In the genomic region with DNA sequence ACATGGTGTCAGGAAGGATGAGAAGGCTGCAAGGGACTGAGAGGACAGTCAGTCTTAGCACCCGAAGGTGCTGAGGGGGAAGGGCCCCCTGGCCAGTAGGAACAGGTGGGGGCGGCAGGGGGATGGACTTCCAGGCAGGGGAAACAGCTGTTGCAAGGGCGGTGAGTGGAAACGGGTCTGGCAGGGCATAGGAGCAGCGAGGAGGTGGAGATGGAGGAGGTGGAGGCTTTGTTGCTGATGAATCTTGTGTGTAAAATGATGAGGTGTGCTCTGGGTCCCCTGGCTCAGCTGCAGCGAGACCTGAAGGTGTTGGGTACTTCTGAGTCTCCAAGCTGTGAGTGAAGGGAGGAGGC, we compare ENCODE assay signal across 8 cellular contexts. TPM values are rescaled to one million over a fixed set of nuclear protein-coding genes. Genes with fewer than 3 reads are reported as not detected.
DNase-seq lines count a peak whose midpoint lies in the region; ATAC-seq and TF ChIP-seq lines count a peak whose summit lies in the region.

No MANE protein-coding gene starts in this region.

- CTCF ChIA-PET in activated CD8-positive, alpha-beta T cell treated with anti-CD3 and anti-CD28 coated beads, Interleukin-2, amount 10 ng/mL, durations not matched to agents 7 days and 5 days (lab: Charles Lee): interaction anchor here (0.7 to 1.5 kb wide), 2 partner anchors 18 to 46 kb away, joined by 3 to 4 read pairs; no protein-coding TSS in a partner anchor

- H3K27me3 Mint-ChIP-seq in activated CD8-positive, alpha-beta T cell treated with anti-CD3 and anti-CD28 coated beads, Interleukin-2, amount 10 ng/mL, durations not matched to agents 7 days and 5 days (ENCODE audit: low read depth): no peaks in the 10 kb centered on the region

- DNase-seq in DMS79 treated with DMSO at 0.1 percent for 48 hours (lab: John Stamatoyannopoulos, UW) (peak; percentile 3), DMS79 (lab: John Stamatoyannopoulos, UW) (no peak), iris pigment epithelial cell (ENCODE audit: low read depth) (peak; percentile 16), stomach (no peak), NCI-H345 treated with DMSO at 0.1 percent for 48 hours (lab: John Stamatoyannopoulos, UW; ENCODE audit: unreplicated experiment) (no peak), sciatic nerve (ENCODE audit: low spot score) (no peak)
- no peak for DNase-seq in activated CD8-positive, alpha-beta T cell treated with anti-CD3 and anti-CD28 coated beads, Interleukin-2, amount 10 ng/mL, durations not matched to agents 7 days and 5 days
- DNase-seq in effector CD4-positive, alpha-beta T cell: no peak

- H3K4me1 Mint-ChIP-seq in activated CD8-positive, alpha-beta T cell treated with anti-CD3 and anti-CD28 coated beads, Interleukin-2, amount 10 ng/mL, durations not matched to agents 7 days and 5 days (ENCODE audit: low read depth): peaks cover 40% of the 10 kb centered on the region

- no peaks in the 10 kb centered on the region for H3K9me3 Mint-ChIP-seq in activated CD8-positive, alpha-beta T cell treated with anti-CD3 and anti-CD28 coated beads, Interleukin-2, amount 10 ng/mL, durations not matched to agents 7 days and 5 days (ENCODE audit: insufficient read depth)

- WGBS in stomach, 5 donors: 7 to 27% (median 17%) methylated on average over 6 of the region's 6 CpGs

- peak overlapping the region in 4 of 5 donors; percentile 44 to 90 (median 78) for H3K27ac ChIP-seq in stomach

- peak overlapping the region; percentile 80 for H3K4me3 Mint-ChIP-seq in activated CD8-positive, alpha-beta T cell treated with anti-CD3 and anti-CD28 coated beads, Interleukin-2, amount 10 ng/mL, durations not matched to agents 7 days and 5 days

- H3K27me3 ChIP-seq in stomach: no peaks in the 10 kb centered on the region

- TF ChIP-seq CTCF in stomach (IDR thresholded peaks at IDR 0.05): no peak

- H3K36me3 ChIP-seq in stomach: peaks cover 18 to 41% (median 28%) of the 10 kb centered on the region in 4 donors

- POLR2A ChIA-PET in activated CD8-positive, alpha-beta T cell treated with anti-CD3 and anti-CD28 coated beads, Interleukin-2, amount 10 ng/mL, durations not matched to agents 7 days and 5 days (lab: Charles Lee): interaction anchor here (0.6 to 2.2 kb wide), 3 partner anchors 31 to 879 kb away, joined by 4 to 9 read pairs (median 4); partner anchors contain the start of gene FCHO1

- peak overlapping the region; percentile 88 to 100 (median 94) for H3K4me3 ChIP-seq in stomach

- peak overlapping the region; percentile 77 for H3K27ac Mint-ChIP-seq in activated CD8-positive, alpha-beta T cell treated with anti-CD3 and anti-CD28 coated beads, Interleukin-2, amount 10 ng/mL, durations not matched to agents 7 days and 5 days

- no peak for TF ChIP-seq EP300 in stomach (IDR thresholded peaks at IDR 0.05)

- TF ChIP-seq POLR2A in stomach (IDR thresholded peaks at IDR 0.05): no peak

- ATAC-seq in activated CD8-positive, alpha-beta T cell treated with anti-CD3 and anti-CD28 coated beads, Interleukin-2, amount 10 ng/mL, durations not matched to agents 7 days and 5 days: no peak
- ATAC-seq in sciatic nerve: no peak

- H3K36me3 Mint-ChIP-seq in activated CD8-positive, alpha-beta T cell treated with anti-CD3 and anti-CD28 coated beads, Interleukin-2, amount 10 ng/mL, durations not matched to agents 7 days and 5 days (ENCODE audit: low read depth): peaks cover 28% of the 10 kb centered on the region

- intact Hi-C loops in stomach (cut with DNase I; ENCODE audit: low total_unique reads) (no loop called here), sciatic nerve (cut with DNase I) (no loop called here)

- peaks cover 26 to 64% (median 52%) of the 10 kb centered on the region in 4 donors for H3K4me1 ChIP-seq in stomach

- no peaks in the 10 kb centered on the region for H3K9me3 ChIP-seq in stomach

RNA-seq across cellular contexts. Expression of gene MAP1S, which starts 1.2 kb away (rescaled TPM):
- total RNA-seq in activated CD8-positive, alpha-beta T cell treated with anti-CD3 and anti-CD28 coated beads, Interleukin-2, amount 10 ng/mL, durations not matched to agents 7 days and 5 days: 10 to 100 TPM; 79.0 to 83.8 TPM
- 100 to 1,000 TPM in 1 of 5 donors, 10 to 100 TPM in 3, 1 to 10 TPM in 1; 8.3 to 193 (median 67.1) TPM for total RNA-seq in stomach
- polyA plus RNA-seq in stomach: 10 to 100 TPM; 14.9 to 25.2 (median 25.0) TPM
- 55.8 TPM for total RNA-seq in sciatic nerve

RNA-seq across cellular contexts. Expression of gene FCHO1, which starts 30.8 kb away (rescaled TPM):
- total RNA-seq in activated CD8-positive, alpha-beta T cell treated with anti-CD3 and anti-CD28 coated beads, Interleukin-2, amount 10 ng/mL, durations not matched to agents 7 days and 5 days: 10 to 100 TPM; 55.0 to 58.1 TPM
- total RNA-seq in stomach (1 to 10 TPM in 3 of 5 donors, under 1 TPM in 1, not detected in 1; 0.55 to 9.3 (median 2.0) TPM), sciatic nerve (6.1 TPM)
- under 1 TPM; 0.53 to 0.92 (median 0.75) TPM for polyA plus RNA-seq in stomach

RNA-seq across cellular contexts. Expression of gene UNC13A, which starts 32.3 kb away (rescaled TPM):
- under 1 TPM; 0.03 TPM for total RNA-seq in activated CD8-positive, alpha-beta T cell treated with anti-CD3 and anti-CD28 coated beads, Interleukin-2, amount 10 ng/mL, durations not matched to agents 7 days and 5 days
- total RNA-seq in stomach: 1 to 10 TPM in 1 of 5 donors, under 1 TPM in 3, not detected in 1; under 0.01 to 2.2 (median 0.44) TPM
- under 1 TPM; 0.08 to 0.31 (median 0.15) TPM for polyA plus RNA-seq in stomach
- 0.13 TPM for total RNA-seq in sciatic nerve

Comparison
In these comparisons a context has a peak if more than half of its experiments do, and no peak if none do; other contexts are left out.
1. DNase-seq: peak in DMS79 treated with DMSO at 0.1 percent for 48 hours (single experiment) and iris pigment epithelial cell (single experiment); none in DMS79 (single experiment), activated CD8-positive, alpha-beta T cell treated with anti-CD3 and anti-CD28 coated beads, Interleukin-2, amount 10 ng/mL, durations not matched to agents 7 days and 5 days (single experiment), stomach (single experiment), NCI-H345 treated with DMSO at 0.1 percent for 48 hours (single experiment), effector CD4-positive, alpha-beta T cell (single experiment) and sciatic nerve (single experiment).